ENCODE assay signal across 21 cellular contexts in the genomic region with DNA sequence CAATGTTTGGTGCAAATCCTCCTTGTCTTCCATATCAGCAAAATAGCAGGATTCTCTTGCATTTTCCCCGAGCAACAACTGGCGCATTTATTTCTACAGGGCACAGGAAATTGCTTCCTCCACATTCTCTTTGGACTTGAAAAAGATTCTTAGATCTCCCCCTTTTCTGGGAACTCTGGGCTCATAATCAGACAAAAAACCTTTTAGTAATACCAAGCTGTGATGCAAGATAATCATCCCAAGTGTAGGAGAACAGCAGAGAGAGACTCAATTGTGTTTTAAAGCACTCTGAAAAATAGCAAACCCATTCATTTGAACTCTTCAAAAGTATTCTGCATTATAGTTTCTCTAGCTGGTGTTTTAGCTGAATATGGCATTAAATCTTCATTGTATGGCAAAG.
A peak's percentile ranks its signal among the peaks of the same experiment; 100 is the strongest.
DNase-seq lines count a peak whose midpoint lies in the region; ATAC-seq and TF ChIP-seq lines count a peak whose summit lies in the region.
"Had no signal": no experiment of that assay in that cellular context is flagged by ENCODE, and none has a peak within 500 bp of the region (broad histone marks: within the 10 kb centered on the region; RNA-seq: fewer than 3 reads in every experiment).

No MANE protein-coding gene starts in this region.

- H3F3A ChIP-seq in smooth muscle cell (ENCODE audit: low read depth), result no peaks in the 10 kb centered on the region

- H3K4me2 ChIP-seq in smooth muscle cell, result no peak overlapping the region
- H3K4me2 ChIP-seq: BLaER1, GM23338 had no signal

- intact Hi-C loops in upper lobe of right lung (cut with DNase I) (no loop called here), aorta (cut with DNase I) (no loop called here)

- 44 to 46% methylated on average over 2 of the region's 2 CpGs for WGBS in endodermal cell (ENCODE audit: insufficient coverage in 1 of 2, insufficient read length in 1 of 2), 2 experiments
- WGBS in smooth muscle cell (ENCODE audit: low lambda C conversion rate), result 51% methylated on average over 2 of the region's 2 CpGs
- WGBS in aorta, 2 donors, result 49 to 100% methylated on average over 2 of the region's 2 CpGs

- H3K27me3 Mint-ChIP-seq in endodermal cell (ENCODE audit: insufficient read depth) (no peaks in the 10 kb centered on the region), nephron progenitor cell (ENCODE audit: low read depth, poor library complexity) (peaks cover 2% of the 10 kb centered on the region)

- no peak for TF ChIP-seq CTCF in endodermal cell (conservative IDR thresholded peaks at IDR 0.05)
- TF ChIP-seq CTCF in nephron progenitor cell (IDR thresholded peaks at IDR 0.05), result no peak
- no peak for TF ChIP-seq CTCF in smooth muscle cell (IDR thresholded peaks at IDR 0.05; ENCODE audit: borderline replicate concordance, insufficient read depth, poor library complexity, severe bottlenecking)
- TF ChIP-seq CTCF in upper lobe of right lung (IDR thresholded peaks at IDR 0.05), result no peak

- H3K27me3 ChIP-seq in endodermal cell (ENCODE audit: control insufficient read depth, insufficient read depth, low read length, poor library complexity, severe bottlenecking) (no peaks in the 10 kb centered on the region), smooth muscle cell (ENCODE audit: low read depth) (no peaks in the 10 kb centered on the region), upper lobe of right lung (no peaks in the 10 kb centered on the region), aorta (ENCODE audit: control insufficient read depth in 1 of 2, insufficient read depth in 2 of 2, low read length in 1 of 2) (no peaks in the 10 kb centered on the region), MG63 (no peaks in the 10 kb centered on the region)
- H3K27me3 ChIP-seq: BLaER1 had no signal

- no peak overlapping the region for H3K4me3 Mint-ChIP-seq in endodermal cell
- no peak overlapping the region for H3K4me3 Mint-ChIP-seq in nephron progenitor cell
- H3K4me3 Mint-ChIP-seq: B cell; CD4-positive, CD25-positive, alpha-beta regulatory T cell; CD8-positive, alpha-beta T cell; GM23338; H9 had no signal

- peak; percentile 9 for DNase-seq in RPMI7951 (ENCODE audit: low read depth)
- DNase-seq in endodermal cell, result no peak
- DNase-seq in nephron progenitor cell, result no peak
- no peak for DNase-seq in smooth muscle cell (lab: John Stamatoyannopoulos, UW; ENCODE audit: unreplicated experiment)
- DNase-seq in upper lobe of right lung, result no peak
- no peak for DNase-seq in aorta
- no peak for DNase-seq in MG63
- DNase-seq in Kasumi-1 (lab: John Stamatoyannopoulos, UW), result no peak
- DNase-seq: CD4-positive, CD25-positive, alpha-beta regulatory T cell; CD8-positive, alpha-beta T cell; DMS 273 treated with DMSO at 0.1 percent for 48 hours; DMS79; EL; GDM1; H9 had no signal

- no peaks in the 10 kb centered on the region for H3K79me2 ChIP-seq in smooth muscle cell (ENCODE audit: low read depth)

- H3K9me3 Mint-ChIP-seq in endodermal cell (no peaks in the 10 kb centered on the region), nephron progenitor cell (no peaks in the 10 kb centered on the region)
- H3K9me3 Mint-ChIP-seq: CD8-positive, alpha-beta T cell; GM23338; H9 had no signal

- H3K36me3 Mint-ChIP-seq in endodermal cell (ENCODE audit: low read depth), result no peaks in the 10 kb centered on the region
- H3K36me3 Mint-ChIP-seq in nephron progenitor cell (ENCODE audit: low read depth), result no peaks in the 10 kb centered on the region
- H3K36me3 Mint-ChIP-seq: CD4-positive, CD25-positive, alpha-beta regulatory T cell; CD8-positive, alpha-beta T cell had no signal

- no peaks in the 10 kb centered on the region for H4K20me1 ChIP-seq in smooth muscle cell (ENCODE audit: low read depth)
- H4K20me1 ChIP-seq: BLaER1 had no signal

- H3K4me1 Mint-ChIP-seq in endodermal cell, result peaks cover 11% of the 10 kb centered on the region
- H3K4me1 Mint-ChIP-seq in nephron progenitor cell, result peaks cover 21% of the 10 kb centered on the region
- H3K4me1 Mint-ChIP-seq: CD4-positive, CD25-positive, alpha-beta regulatory T cell; GM23338; H9 had no signal

- H3K9ac ChIP-seq in endodermal cell (ENCODE audit: extremely low read depth, low read length, poor library complexity, severe bottlenecking) (no peak overlapping the region), smooth muscle cell (ENCODE audit: low read depth) (no peak overlapping the region)
- H3K9ac ChIP-seq: BLaER1 had no signal

- H3K4me1 ChIP-seq in endodermal cell (ENCODE audit: control insufficient read depth, insufficient read depth, low read length) (no peaks in the 10 kb centered on the region), smooth muscle cell (ENCODE audit: low read depth) (no peaks in the 10 kb centered on the region), upper lobe of right lung (no peaks in the 10 kb centered on the region), aorta (ENCODE audit: control insufficient read depth in 1 of 2, insufficient read depth in 2 of 2, low read length in 2 of 2) (peaks cover 0 to 1% of the 10 kb centered on the region in 2 donors)

- ATAC-seq in upper lobe of right lung (no peak), aorta (ENCODE audit: low FRiP score) (no peak)
- ATAC-seq: CD8-positive, alpha-beta T cell; GM12878; GM23338; HCT116 had no signal

- no peak overlapping the region for H3K27ac Mint-ChIP-seq in endodermal cell
- H3K27ac Mint-ChIP-seq in nephron progenitor cell, result peak overlapping the region; percentile 37
- H3K27ac Mint-ChIP-seq: B cell; CD4-positive, CD25-positive, alpha-beta regulatory T cell; CD8-positive, alpha-beta T cell; GM23338; H9 had no signal

- H3K27ac ChIP-seq in endodermal cell (ENCODE audit: low read depth, low read length) (no peak overlapping the region), smooth muscle cell (ENCODE audit: low read depth) (no peak overlapping the region), upper lobe of right lung (no peak overlapping the region), aorta (ENCODE audit: low read depth in 1 of 2, low read length in 2 of 2) (no peak overlapping the region)
- H3K27ac ChIP-seq: BLaER1, C4-2B had no signal

- H3K9me3 ChIP-seq in endodermal cell (ENCODE audit: control insufficient read depth, low read length), result no peaks in the 10 kb centered on the region
- H3K9me3 ChIP-seq in smooth muscle cell (replicated peaks; ENCODE audit: low read depth), result no peaks in the 10 kb centered on the region
- H3K9me3 ChIP-seq in upper lobe of right lung, result no peaks in the 10 kb centered on the region
- no peaks in the 10 kb centered on the region for H3K9me3 ChIP-seq in aorta (ENCODE audit: control insufficient read depth, low read length)
- no peaks in the 10 kb centered on the region for H3K9me3 ChIP-seq in MG63
- H3K9me3 ChIP-seq: BLaER1 had no signal

- H3K36me3 ChIP-seq in endodermal cell (ENCODE audit: control insufficient read depth, insufficient read depth, low read length) (no peaks in the 10 kb centered on the region), smooth muscle cell (ENCODE audit: low read depth) (no peaks in the 10 kb centered on the region), upper lobe of right lung (no peaks in the 10 kb centered on the region), aorta (ENCODE audit: control insufficient read depth in 1 of 2, insufficient read depth in 2 of 2, low read length in 1 of 2) (no peaks in the 10 kb centered on the region), MG63 (no peaks in the 10 kb centered on the region)
- H3K36me3 ChIP-seq: BLaER1 had no signal

- H2AFZ ChIP-seq in smooth muscle cell (ENCODE audit: low read depth), result peak overlapping the region; percentile 49
- H2AFZ ChIP-seq: GM23338 had no signal

- H3K4me3 ChIP-seq in endodermal cell (ENCODE audit: low read length) (peak overlapping the region; percentile 27), smooth muscle cell (no peak overlapping the region), upper lobe of right lung (no peak overlapping the region), aorta (ENCODE audit: low read length in 2 of 2) (no peak overlapping the region), MG63 (no peak overlapping the region)
- H3K4me3 ChIP-seq: BLaER1, GM12878, GM23338 had no signal
